ENCODE assay signal across 22 cellular contexts in genomic region chr6:87941556-87942358, GRCh38.
DNase-seq lines count a peak whose midpoint lies in the region; ATAC-seq, FAIRE-seq and TF ChIP-seq lines count a peak whose summit lies in the region.
"Had no signal": no experiment of that assay in that cellular context is flagged by ENCODE, and none has a peak within 500 bp of the region (broad histone marks: within the 10 kb centered on the region; RNA-seq: fewer than 3 reads in every experiment).

No MANE protein-coding gene starts in this region.

- H3K36me3 ChIP-seq in HEK293 (ENCODE audit: control insufficient read depth in 2 of 2, insufficient read depth in 1 of 2, low read length in 2 of 2) (no peaks in the 10 kb centered on the region), K562 (ENCODE audit: control insufficient read depth, insufficient read depth, low read length) (no peaks in the 10 kb centered on the region), mesenchymal stem cell (ENCODE audit: control insufficient read depth in 1 of 2, insufficient read depth in 2 of 2, low read depth in 1 of 2, low read length in 2 of 2) (no peaks in the 10 kb centered on the region)

- no peaks in the 10 kb centered on the region for H3K79me1 ChIP-seq in mesenchymal stem cell (replicated peaks; ENCODE audit: low read length, poor library complexity, severe bottlenecking)

- TF ChIP-seq POLR2A in A549 (IDR thresholded peaks at IDR 0.05; ENCODE audit: low read length) = no peak
- no peak for TF ChIP-seq POLR2A in K562 (conservative IDR thresholded peaks at IDR 0.05)

- H3K4me3 ChIP-seq in A549 (no peak overlapping the region), HEK293 (ENCODE audit: low read depth, low read length) (no peak overlapping the region), K562 (no peak overlapping the region), mesenchymal stem cell (ENCODE audit: insufficient read depth in 1 of 2, low read depth in 1 of 2, low read length in 2 of 2) (no peak overlapping the region)
- H3K4me3 ChIP-seq: GM23248 had no signal

- H2AK5ac ChIP-seq in mesenchymal stem cell (ENCODE audit: low read length, severe bottlenecking) = no peak overlapping the region

- H3K14ac ChIP-seq in mesenchymal stem cell (ENCODE audit: low read length in 2 of 2) = no peak overlapping the region

- H2BK120ac ChIP-seq in mesenchymal stem cell (ENCODE audit: low read depth, low read length) = no peak overlapping the region

- intact Hi-C loops in K562 (cut with micrococcal nuclease) = no loop called here

- DNase-seq in A549 (ENCODE audit: low read depth in 1 of 2, low spot score in 1 of 2) (no peak), K562 (ENCODE audit: extremely low read depth in 1 of 4, low spot score in 3 of 4) (no peak), mesenchymal stem cell (peak; percentile 1), SKM-1 (lab: John Stamatoyannopoulos, UW; ENCODE audit: unreplicated experiment) (no peak), C1 segment of cervical spinal cord (lab: John Stamatoyannopoulos, UW) (no peak)
- no peak for DNase-seq in activated naive CD8-positive, alpha-beta T cell treated with anti-CD3 and anti-CD28 coated beads, Interleukin-2, amount 50 U/mL, for 24 hours
- no peak for DNase-seq in activated CD4-positive, alpha-beta T cell treated with anti-CD3 and anti-CD28 coated beads for 1 hour
- DNase-seq: EL; GM23248; HCEC 1CT; KG1; MV-4-11; NCI-H1105 treated with DMSO at 0.1 percent for 48 hours; NCI-H2029 treated with DMSO at 0.1 percent for 48 hours; NCI-H226; NCI-H510A treated with DMSO at 0.1 percent for 48 hours; NCI-H748 treated with DMSO at 0.1 percent for 48 hours; NK-92 treated with Interleukin-12 subunit alpha and Interleukin-12 subunit beta, amount 100 ng/mL, for 24 hours; SIG-M5 had no signal

- no peak overlapping the region for H3K18ac ChIP-seq in mesenchymal stem cell (ENCODE audit: low read depth in 1 of 2, low read length in 2 of 2)

- no peaks in the 10 kb centered on the region for H4K20me1 ChIP-seq in K562 (replicated peaks; ENCODE audit: control insufficient read depth, insufficient read depth, low read length)

- H3K27me3 Mint-ChIP-seq in activated naive CD8-positive, alpha-beta T cell treated with anti-CD3 and anti-CD28 coated beads, Interleukin-2, amount 50 U/mL, for 24 hours = peaks cover 24% of the 10 kb centered on the region

- H3K9ac ChIP-seq in K562 (ENCODE audit: insufficient read depth in 1 of 2, low read depth in 2 of 2, low read length in 2 of 2) (no peak overlapping the region), mesenchymal stem cell (ENCODE audit: low read length) (no peak overlapping the region)
- H3K9ac ChIP-seq: GM23248 had no signal

- no peak for FAIRE-seq in A549 (lab: Jason Lieb, UNC)
- no peak for FAIRE-seq in K562 (lab: Jason Lieb, UNC)
- FAIRE-seq: D721Med had no signal

- CTCF ChIA-PET in A549 (lab: Yijun Ruan, JAX) (interaction anchor here (0.9 to 2.7 kb wide), 2 partner anchors 11 to 787 kb away, joined by 6 to 8 read pairs; no protein-coding TSS in a partner anchor), HEK293 (lab: Yijun Ruan, JAX) (interaction anchor here (0.6 to 1.3 kb wide), 2 partner anchors 11 to 400 kb away, joined by 4 to 5 read pairs; no protein-coding TSS in a partner anchor), K562 (lab: Yijun Ruan, JAX; ENCODE audit: low intra/inter-chr PET ratio) (no interaction called here)

- no peak overlapping the region for H4K8ac ChIP-seq in mesenchymal stem cell (ENCODE audit: low read length)

- 32% methylated on average over 2 of the region's 2 CpGs for WGBS in A549 (ENCODE audit: missing lambda C conversion rate)
- whole genome bisulfite sequencing in K562 (ENCODE audit: insufficient coverage, low coverage, missing lambda C conversion rate) = 0% methylated on average over 2 of the region's 2 CpGs
- WGBS in mesenchymal stem cell = 5% methylated on average over 1 of the region's 2 CpGs

- no peaks in the 10 kb centered on the region for H3K9me3 Mint-ChIP-seq in activated naive CD8-positive, alpha-beta T cell treated with anti-CD3 and anti-CD28 coated beads, Interleukin-2, amount 50 U/mL, for 24 hours

- no peak overlapping the region for H3K4me3 Mint-ChIP-seq in activated naive CD8-positive, alpha-beta T cell treated with anti-CD3 and anti-CD28 coated beads, Interleukin-2, amount 50 U/mL, for 24 hours
- H3K4me3 Mint-ChIP-seq: CD14-positive monocyte had no signal

- no peak overlapping the region for H3K23ac ChIP-seq in mesenchymal stem cell (ENCODE audit: low read length in 2 of 2)

- TF ChIP-seq CTCF in A549 (IDR thresholded peaks at IDR 0.05) (no peak), HEK293 (tag by site-specific recombination; IDR thresholded peaks at IDR 0.05) (no peak), K562 (IDR thresholded peaks at IDR 0.05 in 2 of 3, conservative IDR thresholded peaks at IDR 0.05 in 1 of 3; ENCODE audit: insufficient read depth in 2 of 3, low read depth in 1 of 3, low read length in 3 of 3) (no peak)

- no peak overlapping the region for H3K27ac Mint-ChIP-seq in activated naive CD8-positive, alpha-beta T cell treated with anti-CD3 and anti-CD28 coated beads, Interleukin-2, amount 50 U/mL, for 24 hours

- H3K4me1 ChIP-seq in A549 = peaks cover 2% of the 10 kb centered on the region; the same call in 1 of the 3 replicates
- H3K4me1 ChIP-seq in HEK293 (ENCODE audit: control insufficient read depth, insufficient read depth, low read length) = no peaks in the 10 kb centered on the region
- no peaks in the 10 kb centered on the region for H3K4me1 ChIP-seq in K562 (replicated peaks in 1 of 2; ENCODE audit: control insufficient read depth in 2 of 2, insufficient read depth in 2 of 2, low read length in 2 of 2)
- H3K4me1 ChIP-seq in mesenchymal stem cell (ENCODE audit: control insufficient read depth, insufficient read depth, low read depth, low read length) = peaks cover 1% of the 10 kb centered on the region

- TF ChIP-seq RAD21 in A549 (conservative IDR thresholded peaks at IDR 0.05 in 1 of 2, IDR thresholded peaks at IDR 0.05 in 1 of 2) = no peak
- TF ChIP-seq RAD21 in K562 (CRISPR knock-in tag; conservative IDR thresholded peaks at IDR 0.05 in 1 of 2, IDR thresholded peaks at IDR 0.05 in 1 of 2) = no peak

- BruUV-seq in K562 (replicated peaks; lab: Mats Ljungman, UMichigan) = no TSS peak

- POLR2A ChIA-PET in A549 (lab: Yijun Ruan, JAX) (no interaction called here), HEK293 (lab: Yijun Ruan, JAX) (interaction anchor here (0.6 kb wide), 1 partner anchor 375 kb away, joined by 4 read pairs; no protein-coding TSS in a partner anchor), K562 (lab: Yijun Ruan, JAX) (interaction anchor here (0.6 kb wide), 1 partner anchor 531 kb away, joined by 3 read pairs; no protein-coding TSS in a partner anchor)

- H3K36me3 Mint-ChIP-seq in activated naive CD8-positive, alpha-beta T cell treated with anti-CD3 and anti-CD28 coated beads, Interleukin-2, amount 50 U/mL, for 24 hours (ENCODE audit: low read depth) = no peaks in the 10 kb centered on the region
- H3K36me3 Mint-ChIP-seq: CD14-positive monocyte had no signal

- no peak overlapping the region for H2BK15ac ChIP-seq in mesenchymal stem cell (ENCODE audit: low read depth, poor library complexity, severe bottlenecking)

- H2AFZ ChIP-seq in K562 (ENCODE audit: low read depth, low read length) (no peak overlapping the region), mesenchymal stem cell (ENCODE audit: low read depth, low read length) (no peak overlapping the region)
- H2AFZ ChIP-seq: GM23248 had no signal

- no peak overlapping the region for H2BK12ac ChIP-seq in mesenchymal stem cell (ENCODE audit: low read length in 2 of 2)

- H3K4me2 ChIP-seq in A549 = no peak overlapping the region
- H3K4me2 ChIP-seq in K562 (ENCODE audit: insufficient read depth, low read length) = no peak overlapping the region
- no peak overlapping the region for H3K4me2 ChIP-seq in mesenchymal stem cell (ENCODE audit: low read length, poor library complexity, severe bottlenecking)

- in situ Hi-C loops in K562 (cut with MboI) = no loop called here

- no peak overlapping the region for H3K4ac ChIP-seq in mesenchymal stem cell (ENCODE audit: low read depth in 1 of 2, low read length in 2 of 2)

- H4K91ac ChIP-seq in mesenchymal stem cell (ENCODE audit: low read length) = no peak overlapping the region

- no peaks in the 10 kb centered on the region for H3K4me1 Mint-ChIP-seq in activated naive CD8-positive, alpha-beta T cell treated with anti-CD3 and anti-CD28 coated beads, Interleukin-2, amount 50 U/mL, for 24 hours
- H3K4me1 Mint-ChIP-seq: CD14-positive monocyte had no signal

- ATAC-seq in A549 (no peak), K562 (no peak)
- no peak for ATAC-seq in activated naive CD8-positive, alpha-beta T cell treated with anti-CD3 and anti-CD28 coated beads, Interleukin-2, amount 50 U/mL, for 24 hours

- no peaks in the 10 kb centered on the region for H3K9me3 ChIP-seq in A549
- no peaks in the 10 kb centered on the region for H3K9me3 ChIP-seq in HEK293 (ENCODE audit: control insufficient read depth, insufficient read depth, low read depth, low read length)
- H3K9me3 ChIP-seq in K562 (replicated peaks; ENCODE audit: control insufficient read depth, insufficient read depth, low read depth, low read length) = no peaks in the 10 kb centered on the region
- H3K9me3 ChIP-seq in mesenchymal stem cell (ENCODE audit: control insufficient read depth, low read length) = no peaks in the 10 kb centered on the region

- no peak overlapping the region for H2BK5ac ChIP-seq in mesenchymal stem cell (ENCODE audit: low read depth, low read length, poor library complexity, severe bottlenecking)

- no peaks in the 10 kb centered on the region for H3K79me2 ChIP-seq in K562 (ENCODE audit: control insufficient read depth, insufficient read depth, low read length)

- H3K27ac ChIP-seq in A549 (no peak overlapping the region), HEK293 (ENCODE audit: extremely low read depth, low read depth, low read length) (no peak overlapping the region), K562 (ENCODE audit: extremely low read depth, low read depth, low read length) (no peak overlapping the region), mesenchymal stem cell (ENCODE audit: low read length, poor library complexity, severe bottlenecking) (no peak overlapping the region)
- H3K27ac ChIP-seq: GM23248 had no signal

- TF ChIP-seq EP300 in A549 (IDR thresholded peaks at IDR 0.05) (no peak), K562 (IDR thresholded peaks at IDR 0.05; ENCODE audit: low read length) (no peak)

- no peaks in the 10 kb centered on the region for H3K9me1 ChIP-seq in K562 (ENCODE audit: control insufficient read depth, insufficient read depth, low read length)

- H3K27me3 ChIP-seq in K562 (ENCODE audit: control insufficient read depth in 2 of 2, insufficient read depth in 2 of 2, low read length in 2 of 2) (peaks cover 3 to 9% of the 10 kb centered on the region in 2 experiments; a peak in 4 of 5 replicates), mesenchymal stem cell (ENCODE audit: control insufficient read depth in 1 of 2, insufficient read depth in 1 of 2, low read length in 2 of 2) (peaks cover 0 to 9% of the 10 kb centered on the region in 2 experiments)

TF ChIP-seq in A549, 52 proteins besides CTCF, POLR2A, EP300 and RAD21 (continues in another document):
- no peak for TF ChIP-seq JUN (IDR thresholded peaks at IDR 0.05)

TF ChIP-seq in HEK293, 187 proteins besides CTCF, POLR2A, EP300 and RAD21 (continues in another document):
- no peak for TF ChIP-seq ZNF830 (tag by site-specific recombination; IDR thresholded peaks at IDR 0.05; ENCODE audit: low read depth)

TF ChIP-seq in K562, 482 proteins besides CTCF, POLR2A, EP300 and RAD21 (continues in another document):
- 0 out of 2 replicates have a peak, but pooled peaks have one; percentile 18 for TF ChIP-seq C11orf30 (IDR thresholded peaks at IDR 0.05; ENCODE audit: low read depth)
